ENCODE assay signal across 7 cellular contexts in the genomic region with DNA sequence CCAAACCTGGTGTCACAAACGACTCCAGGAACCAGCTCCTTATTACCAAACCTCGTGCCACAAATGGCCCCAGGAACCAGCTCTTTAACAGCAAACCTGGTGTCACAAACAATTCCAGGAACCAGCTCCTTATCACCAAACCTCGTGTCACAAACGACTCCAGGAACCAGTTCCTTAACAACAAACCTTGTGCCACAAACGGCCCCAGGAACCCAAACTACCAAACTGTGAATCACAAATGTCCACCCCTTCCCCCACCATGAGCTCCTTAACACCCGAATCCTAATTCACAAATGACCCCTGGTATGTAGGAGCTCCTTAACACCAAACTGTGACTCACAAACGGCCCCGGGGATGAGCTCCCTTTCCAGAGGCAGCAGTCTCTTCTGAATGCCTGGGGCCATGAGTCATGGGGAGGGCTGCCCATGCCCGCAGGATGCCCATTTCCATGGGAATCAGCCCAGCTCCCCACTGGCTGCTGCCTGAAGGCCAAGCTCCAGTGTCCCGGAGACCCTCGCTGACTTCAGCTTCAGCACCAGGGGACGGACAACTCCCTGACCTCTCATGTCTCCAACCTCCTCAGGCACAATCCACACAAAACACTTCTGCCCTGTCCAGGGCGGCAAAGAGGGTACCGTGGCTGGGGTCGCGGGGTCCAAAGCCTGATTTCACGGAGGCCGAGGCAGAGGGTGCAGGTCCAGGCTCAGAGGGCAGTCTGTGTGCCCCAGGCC.
DNase-seq lines count a peak whose midpoint lies in the region; ATAC-seq, FAIRE-seq and TF ChIP-seq lines count a peak whose summit lies in the region.

No MANE protein-coding gene starts in this region.

- H4K8ac ChIP-seq in neuronal stem cell (ENCODE audit: low read depth, low read length), result no peak overlapping the region

- in situ Hi-C loops in mammary epithelial cell (cut with MboI; ENCODE audit: low sequenced_read_pairs in 2 of 2) (no loop called here), HepG2 (cut with HindIII; ENCODE audit: extremely low pct_ligation_motif_present, low pct_unique_long_range_greater_than_20kb) (no loop called here)

- TF ChIP-seq RAD21 in HepG2 (CRISPR knock-in tag; IDR thresholded peaks at IDR 0.05), result no peak

- H3K4me2 ChIP-seq in mammary epithelial cell (ENCODE audit: insufficient read depth, low read depth, low read length) (peak overlapping the region; percentile 8), neuronal stem cell (ENCODE audit: insufficient read depth, low read length, poor library complexity, severe bottlenecking) (no peak overlapping the region), HepG2 (ENCODE audit: low read depth, low read length) (no peak overlapping the region)

- no peak for TF ChIP-seq EP300 in HepG2 (IDR thresholded peaks at IDR 0.05; ENCODE audit: low read depth in 2 of 2, low read length in 2 of 2)
- TF ChIP-seq EP300 in HepG2 (CRISPR knock-in tag; IDR thresholded peaks at IDR 0.05; ENCODE audit: borderline replicate concordance), result no peak

- peaks cover 12% of the 10 kb centered on the region for H3K79me1 ChIP-seq in neuronal stem cell (ENCODE audit: low read depth, low read length)

- dilution Hi-C loops in mammary epithelial cell (cut with HindIII; ENCODE audit: low sequenced_read_pairs), result no loop called here

- H3K36me3 ChIP-seq in mammary epithelial cell (ENCODE audit: insufficient read depth, low read length), result peaks cover 3% of the 10 kb centered on the region
- H3K36me3 ChIP-seq in neuronal stem cell (replicated peaks in 1 of 2; ENCODE audit: control insufficient read depth in 2 of 2, insufficient read depth in 2 of 2, low read length in 2 of 2), result peaks cover 13% of the 10 kb centered on the region in 2 donors
- H3K36me3 ChIP-seq in HepG2 (replicated peaks in 1 of 2; ENCODE audit: control insufficient read depth in 1 of 2, insufficient read depth in 2 of 2, low read length in 2 of 2), result peaks cover 18 to 20% of the 10 kb centered on the region in 2 experiments; a peak in 4 of 5 replicates
- H3K36me3 ChIP-seq in mucosa of descending colon (ENCODE audit: low read depth), result no peaks in the 10 kb centered on the region

- no peak for TF ChIP-seq POLR2A in HepG2 (IDR thresholded peaks at IDR 0.05; ENCODE audit: insufficient read depth in 1 of 2, low read depth in 2 of 2, low read length in 2 of 2)

- FAIRE-seq in HepG2 (lab: Jason Lieb, UNC), result no peak

- CTCF ChIA-PET in mammary epithelial cell (lab: Charles Lee; ENCODE audit: low non-redundant PET), result interaction anchor here (0.7 kb wide), 1 partner anchor 381 kb away, joined by 18 read pairs; no protein-coding TSS in a partner anchor
- CTCF ChIA-PET in HepG2 (lab: Yijun Ruan, JAX; ENCODE audit: low intra/inter-chr PET ratio, low total read pairs), result no interaction called here

- H2BK15ac ChIP-seq in neuronal stem cell (ENCODE audit: low read length), result no peak overlapping the region

- H2AFZ ChIP-seq in mammary epithelial cell (ENCODE audit: low read depth, low read length) (no peak overlapping the region), neuronal stem cell (ENCODE audit: low read length) (no peak overlapping the region), HepG2 (ENCODE audit: low read length) (no peak overlapping the region)

- peak overlapping the region; percentile 28 for H3K18ac ChIP-seq in neuronal stem cell (ENCODE audit: low read length)

- BruUV-seq in mammary epithelial cell (replicated peaks; lab: Mats Ljungman, UMichigan) (no TSS peak), HepG2 (replicated peaks; lab: Mats Ljungman, UMichigan) (no TSS peak)

- H3K9me3 ChIP-seq in mammary epithelial cell (replicated peaks; ENCODE audit: insufficient read depth, low read length) (peaks cover 5% of the 10 kb centered on the region), neuronal stem cell (replicated peaks in 1 of 2; ENCODE audit: control insufficient read depth in 2 of 2, insufficient read depth in 1 of 2, low read depth in 1 of 2, low read length in 2 of 2) (peaks cover under 1 to 12% of the 10 kb centered on the region in 2 donors), HepG2 (ENCODE audit: low read length) (no peaks in the 10 kb centered on the region), mucosa of descending colon (no peaks in the 10 kb centered on the region)

- peak overlapping the region; percentile 96 for H3K23ac ChIP-seq in neuronal stem cell (ENCODE audit: low read depth, low read length, poor library complexity)

- H3K9ac ChIP-seq in mammary epithelial cell (ENCODE audit: insufficient read depth, low read length) (no peak overlapping the region), neuronal stem cell (ENCODE audit: low read depth, low read length, poor library complexity) (peak overlapping the region; percentile 60), HepG2 (ENCODE audit: insufficient read depth, low read depth, low read length) (no peak overlapping the region)

- H3K4me3 ChIP-seq in mammary epithelial cell (replicated peaks in 1 of 3; ENCODE audit: insufficient read depth in 1 of 3, low read depth in 2 of 3, low read length in 3 of 3) (no peak overlapping the region), neuronal stem cell (ENCODE audit: low read length in 2 of 2) (no peak overlapping the region), HepG2 (replicated peaks in 1 of 3; ENCODE audit: insufficient read depth in 1 of 3, low read depth in 2 of 3, low read length in 3 of 3) (no peak overlapping the region), mucosa of descending colon (no peak overlapping the region)

- DNase-seq in GF-D8 (lab: John Stamatoyannopoulos, UW) (peak; percentile 100), MV-4-11 (lab: John Stamatoyannopoulos, UW) (peak; percentile 96), mammary epithelial cell (peak; percentile 75), neuronal stem cell (ENCODE audit: low spot score) (no peak), HepG2 (ENCODE audit: low spot score) (no peak), mucosa of descending colon (no peak), NCI-H2227 treated with DMSO at 0.1 percent for 48 hours (lab: John Stamatoyannopoulos, UW) (no peak)

- intact Hi-C loops in mammary epithelial cell (cut with micrococcal nuclease), result no loop called here
- intact Hi-C loops in HepG2 (cut with micrococcal nuclease; ENCODE audit: unreplicated experiment), result no loop called here
- intact Hi-C loops in mucosa of descending colon (cut with DNase I, micrococcal nuclease), result no loop called here

- TF ChIP-seq CTCF in mammary epithelial cell (conservative IDR thresholded peaks at IDR 0.05 in 1 of 2, IDR thresholded peaks at IDR 0.05 in 1 of 2; ENCODE audit: extremely low read depth in 1 of 2, insufficient read depth in 1 of 2, low read depth in 1 of 2, low read length in 2 of 2) (no peak), HepG2 (CRISPR knock-in tag; IDR thresholded peaks at IDR 0.05) (no peak), mucosa of descending colon (IDR thresholded peaks at IDR 0.05) (no peak)

- H2BK12ac ChIP-seq in neuronal stem cell (ENCODE audit: low read length), result no peak overlapping the region

- peak overlapping the region; percentile 56 for H3K14ac ChIP-seq in neuronal stem cell (ENCODE audit: low read length)

- H4K20me1 ChIP-seq in mammary epithelial cell (ENCODE audit: insufficient read depth, low read length) (no peaks in the 10 kb centered on the region), HepG2 (ENCODE audit: insufficient read depth, low read length) (no peaks in the 10 kb centered on the region)

- H3K27ac ChIP-seq in mammary epithelial cell (ENCODE audit: insufficient read depth, low read depth, low read length) (no peak overlapping the region), neuronal stem cell (replicated peaks; ENCODE audit: low read length) (no peak overlapping the region), HepG2 (ENCODE audit: extremely low read length, insufficient read depth, low read length) (no peak overlapping the region)

- H3K79me2 ChIP-seq in mammary epithelial cell (ENCODE audit: insufficient read depth, low read length) (no peaks in the 10 kb centered on the region), HepG2 (ENCODE audit: insufficient read depth, low read length) (no peaks in the 10 kb centered on the region)

- no peak overlapping the region for H4K91ac ChIP-seq in neuronal stem cell (ENCODE audit: low read depth, low read length, poor library complexity)

- POLR2A ChIA-PET in HepG2 (lab: Yijun Ruan, JAX), result no interaction called here

- ATAC-seq in HepG2 (no peak), mucosa of descending colon (no peak)

- H3K27me3 ChIP-seq in mammary epithelial cell (ENCODE audit: insufficient read depth, low read length) (no peaks in the 10 kb centered on the region), neuronal stem cell (ENCODE audit: control insufficient read depth in 3 of 3, insufficient read depth in 3 of 3, low read depth in 1 of 3, low read length in 3 of 3) (peaks cover 0 to 7% (median 0%) of the 10 kb centered on the region in 3 experiments), HepG2 (ENCODE audit: control insufficient read depth in 1 of 2, insufficient read depth in 2 of 2, low read length in 2 of 2) (no peaks in the 10 kb centered on the region; a peak in 1 of 5 replicates)

- no peak overlapping the region for H3K4ac ChIP-seq in neuronal stem cell (ENCODE audit: low read length)

- H2BK120ac ChIP-seq in neuronal stem cell (ENCODE audit: low read depth, low read length), result no peak overlapping the region

- no peak overlapping the region for H2BK5ac ChIP-seq in neuronal stem cell (ENCODE audit: low read length)

- 62% methylated on average over 16 of the region's 18 CpGs for WGBS in mammary epithelial cell (ENCODE audit: low coverage, missing lambda C conversion rate)
- WGBS in neuronal stem cell (ENCODE audit: extremely low coverage in 2 of 2, insufficient read length in 2 of 2, insufficient replicate concordance in 1 of 2), 2 donors, result no CpG with 5 or more reads among the region's 18 CpGs
- WGBS in HepG2 (ENCODE audit: low lambda C conversion rate), result 74% methylated on average over 5 of the region's 18 CpGs

- H3K4me1 ChIP-seq in mammary epithelial cell (ENCODE audit: insufficient read depth, low read length), result peaks cover 47% of the 10 kb centered on the region
- H3K4me1 ChIP-seq in neuronal stem cell (ENCODE audit: control insufficient read depth in 2 of 2, insufficient read depth in 1 of 2, low read depth in 1 of 2, low read length in 2 of 2), result peaks cover 0 to 8% of the 10 kb centered on the region in 2 donors
- H3K4me1 ChIP-seq in HepG2 (ENCODE audit: insufficient read depth, low read length), result no peaks in the 10 kb centered on the region
- no peaks in the 10 kb centered on the region for H3K4me1 ChIP-seq in mucosa of descending colon (ENCODE audit: low read depth)

- peak overlapping the region; percentile 18 for H2AK5ac ChIP-seq in neuronal stem cell (ENCODE audit: low read depth, low read length)

TF ChIP-seq in HepG2, 621 proteins besides CTCF, POLR2A, EP300 and RAD21 (continues in another document):
- TF ChIP-seq ELF3 (CRISPR knock-in tag; IDR thresholded peaks at IDR 0.05), result no peak
- TF ChIP-seq ZNF766 (CRISPR knock-in tag; IDR thresholded peaks at IDR 0.05; ENCODE audit: borderline replicate concordance), result no peak
- TF ChIP-seq MIER3 (CRISPR knock-in tag; IDR thresholded peaks at IDR 0.05; ENCODE audit: borderline replicate concordance), result no peak
- no peak for TF ChIP-seq SOX13 (IDR thresholded peaks at IDR 0.05)
- no peak for TF ChIP-seq SOX13 (CRISPR knock-in tag; conservative IDR thresholded peaks at IDR 0.05 in 1 of 2, IDR thresholded peaks at IDR 0.05 in 1 of 2)

Comparison
In these comparisons a context has a peak if more than half of its experiments do, and no peak if none do; other contexts are left out.
1. DNase-seq: peak in GF-D8 (single experiment), MV-4-11 (single experiment) and mammary epithelial cell (single experiment); none in neuronal stem cell (single experiment), HepG2 (single experiment), mucosa of descending colon (0 of 3) and NCI-H2227 treated with DMSO at 0.1 percent for 48 hours (single experiment).